In the genomic region with DNA sequence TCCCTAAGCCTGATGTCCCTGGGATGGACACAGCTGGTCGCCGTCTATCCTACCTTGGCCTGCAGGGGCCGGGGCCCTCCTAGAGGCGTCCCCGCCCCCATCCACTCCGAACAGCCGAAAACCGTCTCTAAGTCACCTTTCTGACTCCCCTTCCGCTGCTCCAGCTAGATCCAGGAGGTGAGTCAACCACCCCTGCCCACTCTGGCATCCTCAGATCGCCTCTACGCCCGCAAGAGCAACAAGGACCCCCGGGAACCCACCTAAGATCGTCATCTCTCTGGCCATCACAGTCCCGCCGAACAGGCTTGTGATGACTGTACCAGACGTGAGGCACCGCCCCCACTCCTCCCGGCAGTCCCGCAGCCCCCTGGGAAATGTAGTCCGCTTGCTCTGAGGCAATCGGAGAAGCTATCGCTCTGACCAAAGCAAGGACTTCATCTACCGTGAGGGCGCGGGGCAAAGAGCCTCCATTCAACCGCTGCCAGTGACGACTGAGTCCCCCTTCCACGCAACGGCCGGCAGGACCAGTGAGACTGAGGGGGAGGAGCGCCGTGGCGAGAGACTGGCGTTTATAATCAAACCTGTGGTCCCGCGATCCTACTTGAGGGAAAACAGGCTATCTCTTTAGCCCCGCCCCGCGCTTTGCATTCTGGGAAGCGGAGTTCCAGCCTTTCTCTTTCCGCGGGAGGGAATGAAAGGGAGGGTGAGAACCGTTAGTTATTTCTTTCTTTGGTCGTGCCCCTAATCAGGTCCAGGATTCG, we compare ENCODE assay signal across 8 cellular contexts. TPM values are rescaled to one million over a fixed set of nuclear protein-coding genes. Genes with fewer than 3 reads are reported as not detected.
DNase-seq lines count a peak whose midpoint lies in the region; ATAC-seq and TF ChIP-seq lines count a peak whose summit lies in the region.

A gene with protein sequence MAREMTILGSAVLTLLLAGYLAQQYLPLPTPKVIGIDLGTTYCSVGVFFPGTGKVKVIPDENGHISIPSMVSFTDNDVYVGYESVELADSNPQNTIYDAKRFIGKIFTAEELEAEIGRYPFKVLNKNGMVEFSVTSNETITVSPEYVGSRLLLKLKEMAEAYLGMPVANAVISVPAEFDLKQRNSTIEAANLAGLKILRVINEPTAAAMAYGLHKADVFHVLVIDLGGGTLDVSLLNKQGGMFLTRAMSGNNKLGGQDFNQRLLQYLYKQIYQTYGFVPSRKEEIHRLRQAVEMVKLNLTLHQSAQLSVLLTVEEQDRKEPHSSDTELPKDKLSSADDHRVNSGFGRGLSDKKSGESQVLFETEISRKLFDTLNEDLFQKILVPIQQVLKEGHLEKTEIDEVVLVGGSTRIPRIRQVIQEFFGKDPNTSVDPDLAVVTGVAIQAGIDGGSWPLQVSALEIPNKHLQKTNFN (minus strand): TSS at position 312 of the 761 bp plus-strand sequence. CDS start 27 bp downstream, at position 285.

- ATAC-seq in GM18907 (IDR thresholded peaks at IDR 0.05; ENCODE audit: unreplicated experiment) (peak; percentile 99), HG03159 (IDR thresholded peaks at IDR 0.05; ENCODE audit: unreplicated experiment) (peak; percentile 98), activated B cell treated with CpG ODN at 0.5 μM for 24 hours (ENCODE audit: low read depth) (peak; percentile 94)

- H3K4me2 ChIP-seq in smooth muscle cell, result peak within 1 kb of the TSS; percentile 93

- peaks cover 23% of the 10 kb centered on the region for H3K36me3 Mint-ChIP-seq in activated B cell treated with CpG ODN at 0.5 μM for 24 hours (ENCODE audit: low read depth)

- CTCF ChIA-PET in AG04450 (lab: Charles Lee), result interaction anchor here (0.9 to 1.6 kb wide), 5 partner anchors 9 to 1102 kb away, joined by 3 to 5 read pairs (median 3); no protein-coding TSS in a partner anchor
- CTCF ChIA-PET in activated B cell treated with CpG ODN at 0.5 μM for 24 hours (lab: Charles Lee), result interaction anchor here (0.6 kb wide), 1 partner anchor 391 kb away, joined by 4 read pairs; no protein-coding TSS in a partner anchor

- H3K27me3 Mint-ChIP-seq in activated B cell treated with CpG ODN at 0.5 μM for 24 hours, result no peaks in the 10 kb centered on the region

- peak within 1 kb of the TSS; percentile 98 for H2AFZ ChIP-seq in smooth muscle cell (ENCODE audit: low read depth)

- POLR2A ChIA-PET in AG04450 (lab: Yijun Ruan, JAX), result interaction anchor here (0.6 to 0.8 kb wide), 4 partner anchors 349 to 1426 kb away, joined by 3 to 4 read pairs (median 4); a partner anchor contains a TSS
- POLR2A ChIA-PET in activated B cell treated with CpG ODN at 0.5 μM for 24 hours (lab: Charles Lee), result interaction anchor here (0.6 to 1.5 kb wide), 5 partner anchors 141 to 682 kb away, joined by 3 to 10 read pairs (median 4); a partner anchor contains a TSS

- peaks cover 33% of the 10 kb centered on the region for H3K4me1 ChIP-seq in smooth muscle cell (ENCODE audit: low read depth)

- no peaks in the 10 kb centered on the region for H3F3A ChIP-seq in smooth muscle cell (ENCODE audit: low read depth)

- peak within 1 kb of the TSS; percentile 98 for H3K4me3 Mint-ChIP-seq in activated B cell treated with CpG ODN at 0.5 μM for 24 hours

- no peaks in the 10 kb centered on the region for H3K9me3 ChIP-seq in AG04450 (ENCODE audit: control insufficient read depth, insufficient read depth, low read length)
- no peaks in the 10 kb centered on the region for H3K9me3 ChIP-seq in smooth muscle cell (replicated peaks; ENCODE audit: low read depth)

- H3K27ac Mint-ChIP-seq in activated B cell treated with CpG ODN at 0.5 μM for 24 hours, result peak within 1 kb of the TSS; percentile 97

- H3K36me3 ChIP-seq in smooth muscle cell (ENCODE audit: low read depth), result peaks cover 10% of the 10 kb centered on the region

- H3K27ac ChIP-seq in AG04450 (ENCODE audit: low read depth, low read length) (peak within 1 kb of the TSS; percentile 80), caudate nucleus (ENCODE audit: low read depth, low read length) (peak within 1 kb of the TSS; percentile 96), smooth muscle cell (ENCODE audit: low read depth) (peak within 1 kb of the TSS; percentile 89)

- peaks cover 38% of the 10 kb centered on the region for H3K79me2 ChIP-seq in smooth muscle cell (ENCODE audit: low read depth)

- H4K20me1 ChIP-seq in smooth muscle cell (ENCODE audit: low read depth), result peaks cover 32% of the 10 kb centered on the region

- intact Hi-C loops in activated B cell treated with CpG ODN at 0.5 μM for 24 hours (cut with micrococcal nuclease), result loop anchor here (1.0 to 10.0 kb wide), 12 partner anchors 20 to 1349 kb away; a partner anchor contains a TSS

- peak within 1 kb of the TSS; percentile 94 for H3K4me3 ChIP-seq in AG04450 (ENCODE audit: low read depth, low read length)
- H3K4me3 ChIP-seq in smooth muscle cell, result peak within 1 kb of the TSS; percentile 88

- peak within 1 kb of the TSS; percentile 97 for H3K9ac ChIP-seq in smooth muscle cell (ENCODE audit: low read depth)

- peak; percentile 99 for DNase-seq in AG04450 (ENCODE audit: low read depth, low spot score)
- DNase-seq in NCI-H2227 treated with DMSO at 0.1 percent for 48 hours (lab: John Stamatoyannopoulos, UW), result peak; percentile 99
- DNase-seq in activated B cell treated with CpG ODN at 0.5 μM for 24 hours, result peak; percentile 93
- peak; percentile 91 to 100 (median 100) for DNase-seq in caudate nucleus (lab: John Stamatoyannopoulos, UW)
- DNase-seq in iPS-NIHi7 (ENCODE audit: extremely low spot score), result peak; percentile 95
- peak; percentile 94 for DNase-seq in smooth muscle cell (lab: John Stamatoyannopoulos, UW; ENCODE audit: unreplicated experiment)

- no peaks in the 10 kb centered on the region for H3K27me3 ChIP-seq in AG04450 (ENCODE audit: control insufficient read depth, insufficient read depth, low read length)
- no peaks in the 10 kb centered on the region for H3K27me3 ChIP-seq in smooth muscle cell (ENCODE audit: low read depth)

- TF ChIP-seq CTCF in AG04450 (IDR thresholded peaks at IDR 0.05; ENCODE audit: low read depth, low read length), result peak; percentile 13; the same call in 1 of the 2 replicates
- TF ChIP-seq CTCF in activated B cell treated with CpG ODN at 0.5 μM for 24 hours (IDR thresholded peaks at IDR 0.05), result no peak
- TF ChIP-seq CTCF in smooth muscle cell (IDR thresholded peaks at IDR 0.05; ENCODE audit: borderline replicate concordance, insufficient read depth, poor library complexity, severe bottlenecking), result peak; percentile 11

- H3K4me1 Mint-ChIP-seq in activated B cell treated with CpG ODN at 0.5 μM for 24 hours, result peaks cover 37% of the 10 kb centered on the region

- H3K9me3 Mint-ChIP-seq in activated B cell treated with CpG ODN at 0.5 μM for 24 hours, result no peaks in the 10 kb centered on the region

- WGBS in smooth muscle cell (ENCODE audit: low lambda C conversion rate), result 1% methylated on average over 46 of the region's 46 CpGs

RNA-seq across cellular contexts. Expression of the gene that starts here (rescaled TPM):
- 30.3 and 42.9 TPM in 2 replicates for polyA plus RNA-seq in AG04450 (2011; rRNA removed)
- 15.3 and 28.9 TPM in 2 replicates for polyA minus RNA-seq in AG04450 (2011; rRNA and poly(A)+ RNA removed)
- total RNA-seq in activated B cell treated with CpG ODN at 0.5 μM for 24 hours, result 17.0 and 17.8 TPM in 2 replicates
- total RNA-seq in smooth muscle cell, result 115 and 151 TPM in 2 replicates
- 39.5 and 51.9 TPM in 2 replicates for polyA plus RNA-seq in smooth muscle cell

Comparison
In these comparisons a context has a peak if more than half of its experiments do, and no peak if none do; other contexts are left out.
1. Peak in every context shown above with its lines: DNase-seq, ATAC-seq, H3K4me3 ChIP-seq and H3K27ac ChIP-seq.